ENCODE assay signal across 18 cellular contexts in genomic region chr17:38404174-38404943, GRCh38.
"Had no signal": no experiment of that assay in that cellular context is flagged by ENCODE, and none has a peak within 500 bp of the region (broad histone marks: within the 10 kb centered on the region; RNA-seq: fewer than 3 reads in every experiment).

No MANE protein-coding gene starts in this region.

- H3K27ac Mint-ChIP-seq: activated naive CD8-positive, alpha-beta T cell treated with anti-CD3 and anti-CD28 coated beads for 36 hours; natural killer cell; stimulated activated naive CD8-positive, alpha-beta T cell treated with anti-CD3 and anti-CD28 coated beads, Interleukin-15, Interleukin-2, amounts not matched to agents 100 ng/mL and 50 ng/mL, for 24 hours; T-helper 2 cell treated with Interferon-gamma antibody and Interleukin-4, amounts not matched to agents 5 μg/mL and 100 μg/mL, for 36 hours had no signal

- H3K4me1 Mint-ChIP-seq: activated naive CD8-positive, alpha-beta T cell treated with anti-CD3 and anti-CD28 coated beads for 36 hours; natural killer cell had no signal

- DNase-seq: activated CD8-positive, alpha-beta memory T cell treated with anti-CD3 and anti-CD28 coated beads for 24 hours; activated CD8-positive, alpha-beta memory T cell treated with anti-CD3 and anti-CD28 coated beads, Interleukin-2, amount 50 U/mL, for 4 hours; activated naive CD4-positive, alpha-beta T cell treated with Interleukin-2 at 50 U/mL for 16 hours; activated naive CD8-positive, alpha-beta T cell treated with anti-CD3 and anti-CD28 coated beads for 36 hours; activated T-cell treated with anti-CD3 and anti-CD28 coated beads, Interleukin-2, amount 50 U/mL, for 4 hours; colonic mucosa; heart left ventricle; midbrain; natural killer cell; ovary; psoas muscle; stimulated activated CD4-positive, alpha-beta T cell treated with anti-CD3 and anti-CD28 coated beads, Interleukin-4, amount 100 ng/mL, for 4 hours; tibial artery; WERI-Rb-1 had no signal

- H3K27ac ChIP-seq: colonic mucosa, gastroesophageal sphincter, heart left ventricle, ovary, psoas muscle, right atrium auricular region, tibial artery, WERI-Rb-1 had no signal

- H3K4me3 ChIP-seq: colonic mucosa, gastroesophageal sphincter, heart left ventricle, ovary, psoas muscle, right atrium auricular region, tibial artery had no signal

- H3K36me3 Mint-ChIP-seq: natural killer cell had no signal

- H3K4me3 Mint-ChIP-seq: activated naive CD8-positive, alpha-beta T cell treated with anti-CD3 and anti-CD28 coated beads for 36 hours; activated T-cell treated with anti-CD3 and anti-CD28 coated beads, Interleukin-2, amount 50 U/mL, for 4 hours; natural killer cell; stimulated activated naive CD8-positive, alpha-beta T cell treated with anti-CD3 and anti-CD28 coated beads, Interleukin-15, Interleukin-2, amounts not matched to agents 100 ng/mL and 50 ng/mL, for 24 hours; T-helper 2 cell treated with Interferon-gamma antibody and Interleukin-4, amounts not matched to agents 5 μg/mL and 100 μg/mL, for 36 hours had no signal

- ATAC-seq: activated T-cell treated with anti-CD3 and anti-CD28 coated beads, Interleukin-2, amount 50 U/mL, for 4 hours; gastroesophageal sphincter; natural killer cell; psoas muscle had no signal

- H3K9me3 Mint-ChIP-seq: activated naive CD8-positive, alpha-beta T cell treated with anti-CD3 and anti-CD28 coated beads for 36 hours; activated T-cell treated with anti-CD3 and anti-CD28 coated beads, Interleukin-2, amount 50 U/mL, for 4 hours; natural killer cell; stimulated activated naive CD8-positive, alpha-beta T cell treated with anti-CD3 and anti-CD28 coated beads, Interleukin-15, Interleukin-2, amounts not matched to agents 100 ng/mL and 50 ng/mL, for 24 hours; T-helper 2 cell treated with Interferon-gamma antibody and Interleukin-4, amounts not matched to agents 5 μg/mL and 100 μg/mL, for 36 hours had no signal

- H3K27me3 Mint-ChIP-seq: activated naive CD8-positive, alpha-beta T cell treated with anti-CD3 and anti-CD28 coated beads for 36 hours; stimulated activated naive CD8-positive, alpha-beta T cell treated with anti-CD3 and anti-CD28 coated beads, Interleukin-15, Interleukin-2, amounts not matched to agents 100 ng/mL and 50 ng/mL, for 24 hours had no signal

- H3K9me3 ChIP-seq: colonic mucosa, gastroesophageal sphincter, heart left ventricle, ovary, psoas muscle, right atrium auricular region, tibial artery had no signal

- H3K27me3 ChIP-seq: colonic mucosa, gastroesophageal sphincter, heart left ventricle, ovary, right atrium auricular region, tibial artery had no signal

- H3K4me1 ChIP-seq: colonic mucosa, psoas muscle, right atrium auricular region had no signal

- H3K36me3 ChIP-seq: colonic mucosa, ovary had no signal
